9 cellular contexts compared by ENCODE assay signal in genomic region chr22:40210814-40211213, GRCh38. TPM values are rescaled to one million over a fixed set of nuclear protein-coding genes. Genes with fewer than 3 reads are reported as not detected.
DNase-seq lines count a peak whose midpoint lies in the region; ATAC-seq and TF ChIP-seq lines count a peak whose summit lies in the region.
"Had no signal": no experiment of that assay in that cellular context is flagged by ENCODE, and none has a peak within 500 bp of the region (broad histone marks: within the 10 kb centered on the region; RNA-seq: fewer than 3 reads in every experiment).

No MANE protein-coding gene starts in this region.

- no peak for TF ChIP-seq POLR2A in esophagus muscularis mucosa (IDR thresholded peaks at IDR 0.05; ENCODE audit: low read depth)

- H3K27me3 Mint-ChIP-seq in CD8-positive, alpha-beta T cell (ENCODE audit: low read depth), result no peaks in the 10 kb centered on the region

- 80% methylated on average over 1 of the region's 1 CpG for WGBS in esophagus muscularis mucosa

- peaks cover 59% of the 10 kb centered on the region for H3K4me1 ChIP-seq in CD8-positive, alpha-beta T cell (ENCODE audit: insufficient read depth, low read length)
- H3K4me1 ChIP-seq in Karpas-422 (ENCODE audit: low read length) (peaks cover 86% of the 10 kb centered on the region), esophagus muscularis mucosa (peaks cover 61 to 91% (median 79%) of the 10 kb centered on the region in 4 donors), foreskin keratinocyte (no peaks in the 10 kb centered on the region)

- no peak overlapping the region for H3K4me3 ChIP-seq in CD8-positive, alpha-beta T cell (ENCODE audit: low read depth, low read length)
- peak overlapping the region; percentile 28; the same call in 1 of the 2 replicates for H3K4me3 ChIP-seq in Karpas-422 (ENCODE audit: low read length)
- H3K4me3 ChIP-seq in esophagus muscularis mucosa, result no peak overlapping the region

- H2AFZ ChIP-seq in Karpas-422 (ENCODE audit: low read length), result no peak overlapping the region

- POLR2A ChIA-PET in CD8-positive, alpha-beta T cell (lab: Charles Lee), result interaction anchor here (1.2 kb wide), 1 partner anchor 10 kb away, joined by 3 read pairs; no protein-coding TSS in a partner anchor

- no peaks in the 10 kb centered on the region for H3K27me3 ChIP-seq in CD8-positive, alpha-beta T cell (ENCODE audit: insufficient read depth, low read length)
- H3K27me3 ChIP-seq in Karpas-422 (ENCODE audit: low read length), result no peaks in the 10 kb centered on the region
- H3K27me3 ChIP-seq in esophagus muscularis mucosa, result no peaks in the 10 kb centered on the region
- no peaks in the 10 kb centered on the region for H3K27me3 ChIP-seq in foreskin keratinocyte

- peaks cover 98% of the 10 kb centered on the region for H3K79me2 ChIP-seq in Karpas-422 (ENCODE audit: low read length)

- peak overlapping the region; percentile 1 for H3K4me3 Mint-ChIP-seq in CD8-positive, alpha-beta T cell

- no peaks in the 10 kb centered on the region for H3K9me3 Mint-ChIP-seq in CD8-positive, alpha-beta T cell

- DNase-seq in CD8-positive, alpha-beta T cell, result no peak
- peak; percentile 81 for DNase-seq in Karpas-422
- DNase-seq in esophagus muscularis mucosa (ENCODE audit: extremely low spot score), result no peak
- DNase-seq in NCI-H226, result no peak
- DNase-seq in foreskin keratinocyte, result no peak
- DNase-seq in DMS53 treated with DMSO at 0.1 percent for 48 hours (lab: John Stamatoyannopoulos, UW; ENCODE audit: unreplicated experiment), result no peak
- DNase-seq in omental fat pad (ENCODE audit: low spot score), result no peak
- DNase-seq: kidney had no signal

- TF ChIP-seq CTCF in CD8-positive, alpha-beta T cell (IDR thresholded peaks at IDR 0.05), result no peak
- TF ChIP-seq CTCF in esophagus muscularis mucosa (IDR thresholded peaks at IDR 0.05) (no peak), foreskin keratinocyte (conservative IDR thresholded peaks at IDR 0.05) (no peak), omental fat pad (IDR thresholded peaks at IDR 0.05) (no peak)

- H3K9me3 ChIP-seq in CD8-positive, alpha-beta T cell (ENCODE audit: low read length), result no peaks in the 10 kb centered on the region
- H3K9me3 ChIP-seq in Karpas-422 (ENCODE audit: low read length) (no peaks in the 10 kb centered on the region), esophagus muscularis mucosa (no peaks in the 10 kb centered on the region)

- TF ChIP-seq EP300 in esophagus muscularis mucosa (IDR thresholded peaks at IDR 0.05), result no peak

- peak overlapping the region; percentile 83 for H3K27ac Mint-ChIP-seq in CD8-positive, alpha-beta T cell

- H3K4me1 Mint-ChIP-seq in CD8-positive, alpha-beta T cell (ENCODE audit: low read depth), result peaks cover 76% of the 10 kb centered on the region

- peak; percentile 51 for ATAC-seq in CD8-positive, alpha-beta T cell
- ATAC-seq in GM19328 (IDR thresholded peaks at IDR 0.05; ENCODE audit: unreplicated experiment), result peak; percentile 75
- no peak for ATAC-seq in foreskin keratinocyte
- ATAC-seq in omental fat pad (ENCODE audit: low FRiP score), result no peak

- H3K27ac ChIP-seq in CD8-positive, alpha-beta T cell (ENCODE audit: low read depth, low read length), result no peak overlapping the region
- H3K27ac ChIP-seq in Karpas-422 (ENCODE audit: low read length), result peak overlapping the region; percentile 90
- H3K27ac ChIP-seq in esophagus muscularis mucosa (replicated peaks in 1 of 4), result peak overlapping the region; percentile 38 to 59 (median 56)
- no peak overlapping the region for H3K27ac ChIP-seq in foreskin keratinocyte

- H4K20me1 ChIP-seq in Karpas-422 (ENCODE audit: insufficient read depth, low read depth, low read length), result no peaks in the 10 kb centered on the region

- H3K36me3 Mint-ChIP-seq in CD8-positive, alpha-beta T cell, result peaks cover 19% of the 10 kb centered on the region

- H3K9ac ChIP-seq in Karpas-422 (ENCODE audit: low read length), result peak overlapping the region; percentile 56

- peak overlapping the region; percentile 65 for H3K4me2 ChIP-seq in Karpas-422 (ENCODE audit: low read depth, low read length, poor library complexity, severe bottlenecking)

- no peaks in the 10 kb centered on the region for H3K36me3 ChIP-seq in CD8-positive, alpha-beta T cell (ENCODE audit: insufficient read depth, low read length)
- H3K36me3 ChIP-seq in Karpas-422 (ENCODE audit: insufficient read depth, low read length) (0 out of 2 replicates have a peak, but pooled peaks cover 3% of the 10 kb centered on the region), esophagus muscularis mucosa (no peaks in the 10 kb centered on the region)

- CTCF ChIA-PET in CD8-positive, alpha-beta T cell (lab: Charles Lee), result interaction anchor here (0.6 to 1.2 kb wide), 2 partner anchors 12 to 137 kb away, joined by 3 to 5 read pairs; no protein-coding TSS in a partner anchor

- intact Hi-C loops in CD8-positive, alpha-beta T cell (cut with DNase I, micrococcal nuclease), result no loop called here
- intact Hi-C loops in esophagus muscularis mucosa (cut with DNase I), result no loop called here

- H3K9me2 ChIP-seq in Karpas-422 (replicated peaks; ENCODE audit: insufficient read depth, low read length), result no peaks in the 10 kb centered on the region

RNA-seq across cellular contexts. Expression of gene TNRC6B, which starts 33.1 kb away (rescaled TPM):
- total RNA-seq in CD8-positive, alpha-beta T cell, result 100 to 1,000 TPM in 1 of 2 experiments, 10 to 100 TPM in 1; 85.3 to 106 TPM
- total RNA-seq in Karpas-422 (2014; rRNA removed; shearing (Covaris generic); ENCODE audit: low replicate concordance), result 32.0 and 41.1 TPM in 2 replicates
- total RNA-seq in esophagus muscularis mucosa, result 10 to 100 TPM; 34.5 to 57.0 (median 45.4) TPM
- total RNA-seq in foreskin keratinocyte, result 14.6 and 14.7 TPM in 2 replicates
- polyA plus RNA-seq in foreskin keratinocyte, result 2.1 and 2.5 TPM in 2 replicates
- total RNA-seq in omental fat pad, result 10 to 100 TPM; 17.2 to 57.8 (median 31.9) TPM

Comparison
In these comparisons a context has a peak if more than half of its experiments do, and no peak if none do; other contexts are left out.
1. ATAC-seq: peak in CD8-positive, alpha-beta T cell (single experiment) and GM19328 (single experiment); none in foreskin keratinocyte (single experiment) and omental fat pad (single experiment).
2. H3K27ac ChIP-seq: peak in Karpas-422 (single experiment) and esophagus muscularis mucosa (4 of 4); none in CD8-positive, alpha-beta T cell (single experiment) and foreskin keratinocyte (single experiment).